Comparison of ENCODE assay signal across 18 cellular contexts in the genomic region with DNA sequence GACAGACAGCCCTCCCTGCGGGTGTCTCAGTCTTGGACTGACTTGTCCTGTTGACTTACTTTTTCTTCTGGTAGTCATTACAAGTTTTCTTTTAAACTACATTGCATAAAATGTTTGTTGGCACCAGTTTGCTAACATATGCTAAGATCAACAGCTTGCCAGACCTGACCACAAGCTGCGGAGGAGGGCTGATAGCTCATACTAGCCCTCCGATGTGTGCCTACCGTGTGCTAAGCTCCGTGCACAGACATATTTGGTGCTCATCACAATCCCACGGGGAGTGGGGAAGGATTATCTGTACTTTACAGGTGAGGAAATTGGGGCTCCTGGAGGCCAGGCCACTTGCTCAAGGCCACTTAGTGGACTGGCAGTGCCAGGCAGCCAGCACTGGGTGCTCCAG.
DNase-seq lines count a peak whose midpoint lies in the region; ATAC-seq and TF ChIP-seq lines count a peak whose summit lies in the region.
"Had no signal": no experiment of that assay in that cellular context is flagged by ENCODE, and none has a peak within 500 bp of the region (broad histone marks: within the 10 kb centered on the region; RNA-seq: fewer than 3 reads in every experiment).

No MANE protein-coding gene starts in this region.

- peak; percentile 36 for DNase-seq in DMS 273 (lab: John Stamatoyannopoulos, UW; ENCODE audit: unreplicated experiment)
- no peak for DNase-seq in DMS 273 treated with DMSO at 0.1 percent for 48 hours (lab: John Stamatoyannopoulos, UW)
- peak; percentile 17 for DNase-seq in NB4 (ENCODE audit: low read depth)
- peak; percentile 43 for DNase-seq in amniotic epithelial cell (ENCODE audit: low read depth)
- peak; percentile 6 to 41 for DNase-seq in foreskin fibroblast
- no peak for DNase-seq in NCI-H128 (lab: John Stamatoyannopoulos, UW; ENCODE audit: unreplicated experiment)
- no peak for DNase-seq in midbrain (lab: John Stamatoyannopoulos, UW)
- DNase-seq: GF-D8, GOT3, NCI-H1417, NCI-H187, NCI-H2107, NCI-H510A, NCI-H748 treated with DMSO at 0.1 percent for 48 hours had no signal

- TF ChIP-seq CTCF in NB4 (IDR thresholded peaks at IDR 0.05; ENCODE audit: low read depth, low read length) (no peak), foreskin fibroblast (IDR thresholded peaks at IDR 0.05; ENCODE audit: low read depth, low read length) (no peak)

- TF ChIP-seq POLR2A in NB4 (IDR thresholded peaks at IDR 0.05; ENCODE audit: extremely low read depth, insufficient read length) = no peak

- H3K4me3 ChIP-seq in NB4 (ENCODE audit: low read depth, low read length) (no peak overlapping the region), foreskin fibroblast (ENCODE audit: low read depth in 1 of 2, low read length in 2 of 2) (no peak overlapping the region)
- H3K4me3 ChIP-seq: GM12878, K562 had no signal

- ATAC-seq in HG03196 (IDR thresholded peaks at IDR 0.05; ENCODE audit: unreplicated experiment) = no peak
- ATAC-seq: GM12878, HCT116, K562 had no signal

Comparison
In these comparisons a context has a peak if more than half of its experiments do, and no peak if none do; other contexts are left out.
1. DNase-seq: peak in DMS 273 (single experiment), NB4 (single experiment), amniotic epithelial cell (single experiment) and foreskin fibroblast (2 of 2); none in DMS 273 treated with DMSO at 0.1 percent for 48 hours (single experiment), NCI-H128 (single experiment) and midbrain (single experiment).